In the genomic region with DNA sequence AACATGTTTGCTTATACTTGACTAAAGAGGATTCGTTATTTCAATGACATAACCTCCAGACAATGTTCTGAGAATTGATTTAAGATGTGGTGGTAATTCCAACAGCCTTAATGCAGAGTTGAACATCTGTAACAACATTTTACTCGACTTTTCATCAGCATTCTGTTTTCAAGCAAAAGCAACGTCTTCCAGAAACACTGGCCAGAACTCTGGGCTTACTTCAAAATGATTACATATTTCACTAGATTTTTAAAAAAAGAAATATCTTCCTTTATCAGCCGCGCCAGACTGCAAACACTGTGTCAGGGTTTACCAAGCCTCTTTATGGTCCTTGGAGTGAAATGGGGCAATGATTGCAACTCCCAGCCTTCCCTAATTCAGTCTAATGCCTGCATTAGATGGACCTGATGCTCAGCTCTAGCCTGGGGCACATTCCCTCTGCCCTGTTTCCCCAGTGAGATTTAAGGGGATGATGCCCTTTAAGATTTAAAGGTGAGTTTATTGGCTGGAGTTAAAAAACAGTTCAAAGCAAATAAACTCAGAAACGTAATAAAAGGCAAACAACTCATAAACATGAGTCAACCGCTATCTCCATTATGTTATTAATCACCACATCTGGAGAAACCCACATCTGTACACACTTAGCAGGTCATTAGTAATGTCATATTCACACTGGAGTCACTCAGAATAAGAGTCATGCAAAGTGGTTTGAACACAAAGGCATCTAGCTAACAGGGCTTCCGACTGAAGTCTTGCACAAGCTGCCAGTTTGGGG, we compare ENCODE assay signal across 16 cellular contexts.
DNase-seq lines count a peak whose midpoint lies in the region; ATAC-seq and TF ChIP-seq lines count a peak whose summit lies in the region.
"Had no signal": no experiment of that assay in that cellular context is flagged by ENCODE, and none has a peak within 500 bp of the region (broad histone marks: within the 10 kb centered on the region; RNA-seq: fewer than 3 reads in every experiment).

No MANE protein-coding gene starts in this region.

- DNase-seq in GM04503 (ENCODE audit: low read depth) (peak; percentile 48), SK-N-MC (ENCODE audit: low read depth, low spot score) (no peak), fibroblast of the conjunctiva (ENCODE audit: low read depth) (peak; percentile 79), suprapubic skin (ENCODE audit: low spot score in 2 of 2) (no peak), NCI-H748 treated with DMSO at 0.1 percent for 48 hours (lab: John Stamatoyannopoulos, UW) (no peak), DMS153 treated with DMSO at 0.1 percent for 48 hours (lab: John Stamatoyannopoulos, UW; ENCODE audit: unreplicated experiment) (no peak)
- DNase-seq: activated B cell treated with CpG ODN at 0.5 μM for 24 hours, activated gamma-delta T cell treated with Interleukin-2 at 50 U/mL for 16 hours, body of pancreas, NCI-H446, T-cell, upper lobe of right lung had no signal

- H3K9ac ChIP-seq in SK-N-MC (ENCODE audit: insufficient read length), result no peak overlapping the region
- H3K9ac ChIP-seq: neural progenitor cell had no signal

- H3K4me3 ChIP-seq in SK-N-MC (peak overlapping the region; percentile 40), suprapubic skin (no peak overlapping the region)
- H3K4me3 ChIP-seq: body of pancreas, lung, neural progenitor cell, upper lobe of right lung had no signal

- TF ChIP-seq EP300 in suprapubic skin (IDR thresholded peaks at IDR 0.05), result no peak

- TF ChIP-seq POLR2A in suprapubic skin (IDR thresholded peaks at IDR 0.05), result no peak

- H3K4me1 ChIP-seq in suprapubic skin, result peaks cover 5% of the 10 kb centered on the region
- H3K4me1 ChIP-seq: body of pancreas, upper lobe of right lung had no signal

- ATAC-seq in esophagus mucosa, result no peak
- ATAC-seq: body of pancreas; stimulated activated effector memory CD8-positive, alpha-beta T cell treated with anti-CD3 and anti-CD28 coated beads, Interleukin-12 subunit alpha, Interleukin-12 subunit beta, amount 100 ng/mL, for 72 hours; T-cell; upper lobe of right lung had no signal

- H3K9me3 ChIP-seq in SK-N-MC (ENCODE audit: low read depth, low read length) (no peaks in the 10 kb centered on the region), suprapubic skin (no peaks in the 10 kb centered on the region)
- H3K9me3 ChIP-seq: body of pancreas, upper lobe of right lung had no signal

- H3K27ac ChIP-seq in SK-N-MC (peak overlapping the region; percentile 92), suprapubic skin (peak overlapping the region; percentile 44)
- H3K27ac ChIP-seq: body of pancreas, neural progenitor cell, upper lobe of right lung had no signal

- H3K36me3 ChIP-seq in SK-N-MC (ENCODE audit: insufficient read depth, low read length) (no peaks in the 10 kb centered on the region), suprapubic skin (no peaks in the 10 kb centered on the region)
- H3K36me3 ChIP-seq: neural progenitor cell, upper lobe of right lung had no signal

- 42% methylated on average over 8 of the region's 8 CpGs for WGBS in suprapubic skin

- no peaks in the 10 kb centered on the region for H3K27me3 ChIP-seq in suprapubic skin
- H3K27me3 ChIP-seq: body of pancreas, neural progenitor cell, upper lobe of right lung had no signal

- no peak for TF ChIP-seq CTCF in suprapubic skin (IDR thresholded peaks at IDR 0.05)

Comparison
In these comparisons a context has a peak if more than half of its experiments do, and no peak if none do; other contexts are left out.
1. DNase-seq: peak in GM04503 (single experiment) and fibroblast of the conjunctiva (single experiment); none in SK-N-MC (single experiment), suprapubic skin (0 of 2), NCI-H748 treated with DMSO at 0.1 percent for 48 hours (single experiment) and DMS153 treated with DMSO at 0.1 percent for 48 hours (single experiment).